In genomic region chr12:6774557-6775062, GRCh38 we compare ENCODE assay signal across 14 cellular contexts. TPM values are rescaled to one million over a fixed set of nuclear protein-coding genes. Genes with fewer than 3 reads are reported as not detected.
DNase-seq lines count a peak whose midpoint lies in the region; ATAC-seq, FAIRE-seq and TF ChIP-seq lines count a peak whose summit lies in the region.
"Had no signal": no experiment of that assay in that cellular context is flagged by ENCODE, and none has a peak within 500 bp of the region (broad histone marks: within the 10 kb centered on the region; RNA-seq: fewer than 3 reads in every experiment).

No MANE protein-coding gene starts in this region.

- H2AK5ac ChIP-seq in neuronal stem cell (ENCODE audit: low read depth, low read length), result no peak overlapping the region

- TF ChIP-seq POLR2A in H54 (IDR thresholded peaks at IDR 0.05; ENCODE audit: low read depth, low read length), result no peak

- H2BK120ac ChIP-seq in neuronal stem cell (ENCODE audit: low read depth, low read length), result no peak overlapping the region

- H2BK12ac ChIP-seq in neuronal stem cell (ENCODE audit: low read length), result no peak overlapping the region

- H3K4me1 ChIP-seq in CD8-positive, alpha-beta T cell (ENCODE audit: insufficient read depth, low read length), result peaks cover 42% of the 10 kb centered on the region
- H3K4me1 ChIP-seq in astrocyte (ENCODE audit: insufficient read depth, low read length) (peaks cover 13% of the 10 kb centered on the region), neuronal stem cell (ENCODE audit: control insufficient read depth in 2 of 2, insufficient read depth in 1 of 2, low read depth in 1 of 2, low read length in 2 of 2) (peaks cover 25 to 47% of the 10 kb centered on the region in 2 donors)

- H3K4me1 Mint-ChIP-seq in CD8-positive, alpha-beta T cell (ENCODE audit: low read depth), result peaks cover 47% of the 10 kb centered on the region
- H3K4me1 Mint-ChIP-seq in T-helper 17 cell (peaks cover 39% of the 10 kb centered on the region), astrocyte (ENCODE audit: low read depth, unreplicated experiment) (peaks cover 15% of the 10 kb centered on the region)

- intact Hi-C loops in CD8-positive, alpha-beta T cell (cut with DNase I, micrococcal nuclease), result loop anchor here (1.0 to 10.0 kb wide), 3 partner anchors 21 to 350 kb away; partner anchors contain the start of gene MLF2 (in 1 of the 2)

- FAIRE-seq in astrocyte (lab: Jason Lieb, UNC), result no peak
- FAIRE-seq in H54 (lab: Jason Lieb, UNC), result no peak

- no peak overlapping the region for H3K18ac ChIP-seq in neuronal stem cell (ENCODE audit: low read length)

- H4K8ac ChIP-seq in neuronal stem cell (ENCODE audit: low read depth, low read length), result no peak overlapping the region

- H3K4ac ChIP-seq in neuronal stem cell (ENCODE audit: low read length), result no peak overlapping the region

- H3K79me2 ChIP-seq in astrocyte (ENCODE audit: insufficient read depth, low read length), result peaks cover 3% of the 10 kb centered on the region

- POLR2A ChIA-PET in CD8-positive, alpha-beta T cell (lab: Charles Lee), result interaction anchor here (1.1 to 2.4 kb wide), 6 partner anchors 9 to 77 kb away, joined by 3 to 8 read pairs (median 4); partner anchors contain the start of genes CDCA3, COPS7A, MLF2 and PTMS

- H3K27ac Mint-ChIP-seq in CD8-positive, alpha-beta T cell, result peak overlapping the region; percentile 94
- H3K27ac Mint-ChIP-seq in T-helper 17 cell (peak overlapping the region; percentile 84), astrocyte (ENCODE audit: unreplicated experiment) (no peak overlapping the region)
- H3K27ac Mint-ChIP-seq: activated B cell treated with CpG ODN at 0.5 μM for 24 hours; dendritic cell treated with granulocyte-macrophage colony-stimulating factor and Interleukin-4, amounts not matched to agents 40 ng/mL and 50 ng/mL, for 4 days had no signal

- H4K91ac ChIP-seq in neuronal stem cell (ENCODE audit: low read depth, low read length, poor library complexity), result no peak overlapping the region

- H3K4me2 ChIP-seq in astrocyte (ENCODE audit: low read length) (no peak overlapping the region), neuronal stem cell (ENCODE audit: insufficient read depth, low read length, poor library complexity, severe bottlenecking) (no peak overlapping the region)

- H2BK5ac ChIP-seq in neuronal stem cell (ENCODE audit: low read length), result peak overlapping the region; percentile 2

- CTCF ChIA-PET in CD8-positive, alpha-beta T cell (lab: Charles Lee), result interaction anchor here (0.8 to 23.2 kb wide), 4 partner anchors 6 to 51 kb away, joined by 3 to 403 read pairs (median 42); partner anchors contain the start of genes LAG3, MLF2 and PTMS

- H4K20me1 ChIP-seq in astrocyte (ENCODE audit: insufficient read depth, low read length), result peaks cover 25% of the 10 kb centered on the region

- H2AFZ ChIP-seq in astrocyte (ENCODE audit: low read depth, low read length) (no peak overlapping the region), neuronal stem cell (ENCODE audit: low read length) (no peak overlapping the region)

- no peaks in the 10 kb centered on the region for H3K9me3 ChIP-seq in CD8-positive, alpha-beta T cell (ENCODE audit: low read length)
- no peaks in the 10 kb centered on the region for H3K9me3 ChIP-seq in T-helper 17 cell (ENCODE audit: control insufficient read depth, low read length, poor library complexity, severe bottlenecking)
- no peaks in the 10 kb centered on the region for H3K9me3 ChIP-seq in astrocyte (ENCODE audit: insufficient read depth, low read depth, low read length)
- peaks cover 0 to 2% of the 10 kb centered on the region in 2 donors for H3K9me3 ChIP-seq in neuronal stem cell (replicated peaks in 1 of 2; ENCODE audit: control insufficient read depth in 2 of 2, insufficient read depth in 1 of 2, low read depth in 1 of 2, low read length in 2 of 2)

- no CpG with 5 or more reads among the region's 14 CpGs for WGBS in neuronal stem cell (ENCODE audit: extremely low coverage in 2 of 2, insufficient read length in 2 of 2, insufficient replicate concordance in 1 of 2), 2 donors

- DNase-seq in CD8-positive, alpha-beta T cell, result peak in 4 of 7 experiments; percentile 50 to 78 (median 62)
- no peak for DNase-seq in T-helper 17 cell
- no peak for DNase-seq in astrocyte (ENCODE audit: low read depth)
- no peak for DNase-seq in neuronal stem cell (ENCODE audit: low spot score)
- DNase-seq in AG20443 (ENCODE audit: low spot score), result no peak
- DNase-seq in SK-N-DZ (ENCODE audit: low spot score), result no peak
- no peak for DNase-seq in H54 (ENCODE audit: insufficient read length, low spot score)
- DNase-seq in hepatic stellate cell (ENCODE audit: low spot score), result no peak
- DNase-seq: activated B cell treated with CpG ODN at 0.5 μM for 24 hours; NCI-H2081 treated with DMSO at 0.1 percent for 48 hours; retina; stimulated activated CD4-positive, alpha-beta T cell treated with anti-CD3 and anti-CD28 coated beads, Interleukin-4, amount 100 ng/mL, for 24 hours had no signal

- H3K36me3 Mint-ChIP-seq in CD8-positive, alpha-beta T cell, result peaks cover 3% of the 10 kb centered on the region
- H3K36me3 Mint-ChIP-seq in T-helper 17 cell (ENCODE audit: low read depth) (peaks cover 13% of the 10 kb centered on the region), astrocyte (ENCODE audit: low read depth, unreplicated experiment) (peaks cover 28% of the 10 kb centered on the region)

- H2BK15ac ChIP-seq in neuronal stem cell (ENCODE audit: low read length), result peak overlapping the region; percentile 70

- peaks cover 4% of the 10 kb centered on the region for H3K79me1 ChIP-seq in neuronal stem cell (ENCODE audit: low read depth, low read length)

- peak overlapping the region; percentile 52 for H3K27ac ChIP-seq in CD8-positive, alpha-beta T cell (ENCODE audit: low read depth, low read length)
- H3K27ac ChIP-seq in astrocyte (ENCODE audit: low read depth, low read length) (no peak overlapping the region), neuronal stem cell (replicated peaks; ENCODE audit: low read length) (no peak overlapping the region)

- H3K9ac ChIP-seq in astrocyte (ENCODE audit: low read length) (no peak overlapping the region), neuronal stem cell (ENCODE audit: low read depth, low read length, poor library complexity) (no peak overlapping the region)

- H3K27me3 Mint-ChIP-seq in CD8-positive, alpha-beta T cell (ENCODE audit: low read depth), result peaks cover 26% of the 10 kb centered on the region
- H3K27me3 Mint-ChIP-seq in T-helper 17 cell, result peaks cover 45% of the 10 kb centered on the region
- peaks cover 38% of the 10 kb centered on the region for H3K27me3 Mint-ChIP-seq in astrocyte (ENCODE audit: low read depth, unreplicated experiment)

- peak overlapping the region; percentile 29 for H3K4me3 ChIP-seq in CD8-positive, alpha-beta T cell (ENCODE audit: low read depth, low read length)
- no peak overlapping the region for H3K4me3 ChIP-seq in astrocyte (ENCODE audit: insufficient read depth, low read depth, low read length)
- no peak overlapping the region for H3K4me3 ChIP-seq in neuronal stem cell (ENCODE audit: low read length in 2 of 2)

- no peaks in the 10 kb centered on the region for H3K27me3 ChIP-seq in CD8-positive, alpha-beta T cell (ENCODE audit: insufficient read depth, low read length)
- no peaks in the 10 kb centered on the region for H3K27me3 ChIP-seq in astrocyte (ENCODE audit: insufficient read depth, low read length)
- peaks cover 0 to 2% (median 0%) of the 10 kb centered on the region in 3 experiments for H3K27me3 ChIP-seq in neuronal stem cell (ENCODE audit: control insufficient read depth in 3 of 3, insufficient read depth in 3 of 3, low read depth in 1 of 3, low read length in 3 of 3)

- H3K14ac ChIP-seq in neuronal stem cell (ENCODE audit: low read length), result no peak overlapping the region

- peak; percentile 77 for ATAC-seq in CD8-positive, alpha-beta T cell
- ATAC-seq in T-helper 17 cell, result peak; percentile 48

- H3K23ac ChIP-seq in neuronal stem cell (ENCODE audit: low read depth, low read length, poor library complexity), result no peak overlapping the region

- H3K4me3 Mint-ChIP-seq in CD8-positive, alpha-beta T cell, result peak overlapping the region; percentile 88
- peak overlapping the region; percentile 88 for H3K4me3 Mint-ChIP-seq in T-helper 17 cell
- H3K4me3 Mint-ChIP-seq in astrocyte (ENCODE audit: unreplicated experiment), result peak overlapping the region; percentile 60
- H3K4me3 Mint-ChIP-seq: activated B cell treated with CpG ODN at 0.5 μM for 24 hours had no signal

- no peaks in the 10 kb centered on the region for H3K36me3 ChIP-seq in CD8-positive, alpha-beta T cell (ENCODE audit: insufficient read depth, low read length)
- H3K36me3 ChIP-seq in astrocyte (ENCODE audit: insufficient read depth, low read length), result peaks cover 16% of the 10 kb centered on the region
- peaks cover 34 to 68% of the 10 kb centered on the region in 2 donors for H3K36me3 ChIP-seq in neuronal stem cell (replicated peaks in 1 of 2; ENCODE audit: control insufficient read depth in 2 of 2, insufficient read depth in 2 of 2, low read length in 2 of 2)

- H3K9me3 Mint-ChIP-seq in CD8-positive, alpha-beta T cell, result no peaks in the 10 kb centered on the region
- peaks cover 1% of the 10 kb centered on the region for H3K9me3 Mint-ChIP-seq in astrocyte (ENCODE audit: unreplicated experiment)
- H3K9me3 Mint-ChIP-seq: activated B cell treated with CpG ODN at 0.5 μM for 24 hours; dendritic cell treated with granulocyte-macrophage colony-stimulating factor and Interleukin-4, amounts not matched to agents 40 ng/mL and 50 ng/mL, for 4 days had no signal

- no peak for TF ChIP-seq CTCF in CD8-positive, alpha-beta T cell (IDR thresholded peaks at IDR 0.05)
- TF ChIP-seq CTCF in astrocyte (IDR thresholded peaks at IDR 0.05; ENCODE audit: insufficient read depth, low read depth, low read length), result no peak

RNA-seq across cellular contexts. Expression of gene LAG3, which starts 2.3 kb away (rescaled TPM):
- 1 to 10 TPM; 8.5 to 9.3 TPM for total RNA-seq in CD8-positive, alpha-beta T cell
- total RNA-seq in T-helper 17 cell (1 to 10 TPM; 3.8 to 4.6 TPM), astrocyte (2.0 TPM in 2 replicates)
- 4.6 TPM for polyA plus RNA-seq in neuronal stem cell (2013, experiment 1 of 2)
- 4.9 TPM for polyA plus RNA-seq in neuronal stem cell (2013, experiment 2 of 2)
- polyA plus RNA-seq in SK-N-DZ (2014; cell fraction: cytosol; rRNA removed), result 0.46 and 2.2 TPM in 2 replicates
- 14.0 and 24.1 TPM in 2 replicates for polyA plus RNA-seq in SK-N-DZ (2014; cell fraction: nucleus; rRNA removed)
- total RNA-seq: activated B cell treated with CpG ODN at 0.5 μM for 24 hours, SK-MEL-5 had no signal

RNA-seq across cellular contexts. Expression of gene PTMS, which starts 8.4 kb away (rescaled TPM):
- total RNA-seq in CD8-positive, alpha-beta T cell, result 1 to 10 TPM; 4.7 to 5.2 TPM
- total RNA-seq in T-helper 17 cell (10 to 100 TPM in 1 of 2 donors, 1 to 10 TPM in 1; 7.0 to 12.0 TPM), astrocyte (504 and 510 TPM in 2 replicates)
- 2,422 TPM for polyA plus RNA-seq in neuronal stem cell (2013, experiment 1 of 2)
- polyA plus RNA-seq in neuronal stem cell (2013, experiment 2 of 2), result 2,254 TPM
- polyA plus RNA-seq in SK-N-DZ (2014; cell fraction: cytosol; rRNA removed), result 377 and 1,003 TPM in 2 replicates
- 347 and 365 TPM in 2 replicates for polyA plus RNA-seq in SK-N-DZ (2014; cell fraction: nucleus; rRNA removed)

RNA-seq across cellular contexts. Expression of gene CD4, which starts 14.7 kb away (rescaled TPM):
- under 1 TPM; 0.54 to 1.00 TPM for total RNA-seq in CD8-positive, alpha-beta T cell
- 100 to 1,000 TPM; 187 to 205 TPM for total RNA-seq in T-helper 17 cell
- 0.54 and 0.72 TPM in 2 replicates for total RNA-seq in astrocyte
- polyA plus RNA-seq in neuronal stem cell (2013, experiment 1 of 2), result 3.9 TPM
- polyA plus RNA-seq in neuronal stem cell (2013, experiment 2 of 2), result 3.8 TPM
- 5.8 and 7.7 TPM in 2 replicates for polyA plus RNA-seq in SK-N-DZ (2014; cell fraction: cytosol; rRNA removed)
- 6.6 and 8.7 TPM in 2 replicates for polyA plus RNA-seq in SK-N-DZ (2014; cell fraction: nucleus; rRNA removed)

RNA-seq across cellular contexts. Expression of gene MLF2, which starts 21.7 kb away (rescaled TPM):
- 100 to 1,000 TPM; 106 to 111 TPM for total RNA-seq in CD8-positive, alpha-beta T cell
- total RNA-seq in T-helper 17 cell (100 to 1,000 TPM; 104 to 108 TPM), astrocyte (302 and 316 TPM in 2 replicates)
- polyA plus RNA-seq in neuronal stem cell (2013, experiment 1 of 2), result 158 TPM
- polyA plus RNA-seq in neuronal stem cell (2013, experiment 2 of 2), result 152 TPM
- 296 and 349 TPM in 2 replicates for polyA plus RNA-seq in SK-N-DZ (2014; cell fraction: cytosol; rRNA removed)
- 249 and 259 TPM in 2 replicates for polyA plus RNA-seq in SK-N-DZ (2014; cell fraction: nucleus; rRNA removed)

RNA-seq across cellular contexts. Expression of gene GPR162, which starts 47.0 kb away (rescaled TPM):
- not detected for total RNA-seq in CD8-positive, alpha-beta T cell
- total RNA-seq in T-helper 17 cell (under 1 TPM in 1 of 2 donors, not detected in 1; 0.63 TPM), astrocyte (6.0 and 6.2 TPM in 2 replicates)
- polyA plus RNA-seq in neuronal stem cell (2013, experiment 1 of 2), result 34.0 TPM
- polyA plus RNA-seq in neuronal stem cell (2013, experiment 2 of 2), result 28.4 TPM
- 37.5 and 46.0 TPM in 2 replicates for polyA plus RNA-seq in SK-N-DZ (2014; cell fraction: cytosol; rRNA removed)
- polyA plus RNA-seq in SK-N-DZ (2014; cell fraction: nucleus; rRNA removed), result 70.7 and 77.4 TPM in 2 replicates
- total RNA-seq: activated B cell treated with CpG ODN at 0.5 μM for 24 hours had no signal

Comparison
In these comparisons a context has a peak if more than half of its experiments do, and no peak if none do; other contexts are left out.
1. DNase-seq: peak in CD8-positive, alpha-beta T cell (4 of 7); none in T-helper 17 cell (0 of 3), astrocyte (single experiment), neuronal stem cell (single experiment), AG20443 (single experiment), SK-N-DZ (single experiment), H54 (single experiment) and hepatic stellate cell (single experiment).
2. RNA of gene PTMS, which starts 8.4 kb away (total RNA-seq): 504 to 510 TPM in astrocyte; 7.0 to 12.0 TPM in T-helper 17 cell and 4.7 to 5.2 TPM in CD8-positive, alpha-beta T cell; every median in the first group is over 10 times any median in the second.
3. RNA of gene CD4, which starts 14.7 kb away (total RNA-seq): 187 to 205 TPM in T-helper 17 cell; 0.54 to 1.00 TPM in CD8-positive, alpha-beta T cell and 0.54 to 0.72 TPM in astrocyte; every median in the first group is over 10 times any median in the second.
4. Peak in every context shown above with its lines, with median percentiles within 50 percentile points of each other: H3K4me3 Mint-ChIP-seq.